Comparison of ENCODE assay signal across 24 cellular contexts in the genomic region with DNA sequence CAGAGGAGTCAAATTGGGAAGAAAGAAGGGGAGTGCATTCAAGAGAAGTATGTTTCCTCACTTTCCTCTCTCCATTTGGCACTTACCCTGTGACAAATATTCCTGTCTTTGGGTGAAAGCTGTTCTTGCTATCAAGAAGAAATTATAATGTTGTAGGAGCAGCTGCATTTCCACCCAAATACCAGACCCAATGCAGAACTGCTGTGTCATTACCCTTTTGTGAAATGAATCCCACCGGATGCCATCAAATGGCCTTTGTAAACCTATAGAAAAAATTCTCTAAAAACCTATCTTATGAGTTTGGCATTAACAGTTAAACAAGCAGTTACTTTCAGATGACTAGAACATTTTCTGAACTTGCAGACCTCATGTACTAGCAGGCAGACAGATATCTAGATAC.
"Had no signal": no experiment of that assay in that cellular context is flagged by ENCODE, and none has a peak within 500 bp of the region (broad histone marks: within the 10 kb centered on the region; RNA-seq: fewer than 3 reads in every experiment).

No MANE protein-coding gene starts in this region.

- H3K4me3 Mint-ChIP-seq: mesothelial cell of epicardium, naive B cell had no signal

- H3K36me3 Mint-ChIP-seq: mesothelial cell of epicardium, naive B cell had no signal

- H3K27me3 ChIP-seq: esophagus muscularis mucosa, foreskin keratinocyte, gastroesophageal sphincter, heart right ventricle, left lung had no signal

- H3K9me3 ChIP-seq: esophagus muscularis mucosa, gastroesophageal sphincter, heart right ventricle, left lung, lower lobe of right lung, mucosa of descending colon had no signal

- DNase-seq: dermis blood vessel endothelial cell; dorsolateral prefrontal cortex; effector CD4-positive, alpha-beta T cell; effector memory CD4-positive, alpha-beta T cell; foreskin keratinocyte; head of caudate nucleus; heart right ventricle; hippocampal formation; left cardiac atrium; left lung; left ventricle myocardium superior; lower lobe of right lung; mesenchymal stem cell; mucosa of descending colon; naive B cell had no signal

- H3K27ac ChIP-seq: coronary artery, dorsolateral prefrontal cortex, esophagus muscularis mucosa, foreskin keratinocyte, gastroesophageal sphincter, heart right ventricle, left lung, lower lobe of right lung had no signal

- H3K4me1 ChIP-seq: foreskin keratinocyte, left lung, lower lobe of right lung had no signal

- ATAC-seq: foreskin keratinocyte, gastroesophageal sphincter, heart right ventricle, left cardiac atrium, left lung, left ventricle myocardium superior, lower lobe of right lung, mucosa of descending colon had no signal

- H3K36me3 ChIP-seq: esophagus muscularis mucosa, gastroesophageal sphincter, heart right ventricle, left lung, lower lobe of right lung had no signal

- H3K4me1 Mint-ChIP-seq: mesothelial cell of epicardium, naive B cell had no signal

- H3K9me3 Mint-ChIP-seq: mesothelial cell of epicardium had no signal

- H3K27ac Mint-ChIP-seq: mesothelial cell of epicardium, naive B cell had no signal

- H3K4me3 ChIP-seq: coronary artery, dorsolateral prefrontal cortex, esophagus muscularis mucosa, gastroesophageal sphincter, heart right ventricle, left lung, lower lobe of right lung, mucosa of descending colon had no signal

- FAIRE-seq: colon, endothelial cell of umbilical vein, frontal cortex, islet of Langerhans, keratinocyte had no signal
